In the genomic region with DNA sequence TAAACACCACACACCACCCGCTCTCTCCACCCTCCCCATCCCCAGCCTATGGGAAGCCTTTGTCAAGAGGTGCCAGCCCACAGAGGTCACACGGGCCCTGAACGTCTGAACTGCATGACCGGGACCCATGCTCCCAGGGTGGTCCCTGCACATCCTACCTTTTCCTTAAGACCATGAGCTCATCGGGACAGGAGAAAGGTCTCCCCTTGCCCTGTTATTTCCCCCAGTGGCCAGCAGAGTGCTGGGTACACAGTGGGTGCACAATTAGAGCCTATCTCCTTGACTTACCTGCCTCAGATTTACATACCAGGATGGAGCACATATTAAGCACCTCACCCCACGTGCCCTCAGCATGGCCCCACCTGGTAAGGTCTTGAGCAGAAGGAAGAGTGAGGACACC, we compare ENCODE assay signal across 25 cellular contexts. TPM values are rescaled to one million over a fixed set of nuclear protein-coding genes. Genes with fewer than 3 reads are reported as not detected.
"Had no signal": no experiment of that assay in that cellular context is flagged by ENCODE, and none has a peak within 500 bp of the region (broad histone marks: within the 10 kb centered on the region; RNA-seq: fewer than 3 reads in every experiment).

No MANE protein-coding gene starts in this region.

- H3K9me3 ChIP-seq: adrenal gland had no signal

- H3K36me3 ChIP-seq: adrenal gland had no signal

- ATAC-seq: activated T-helper 17 cell treated with anti-CD3 and anti-CD28 coated beads, Interleukin-2, amount 50 U/mL, for 72 hours; T-helper 17 cell had no signal

- DNase-seq: activated B cell treated with CpG ODN at 0.5 μM for 24 hours; activated CD4-positive, alpha-beta memory T cell treated with anti-CD3 and anti-CD28 coated beads for 36 hours; activated CD4-positive, alpha-beta T cell treated with anti-CD3 and anti-CD28 coated beads for 1 hour; activated CD4-positive, alpha-beta T cell treated with anti-CD3 and anti-CD28 coated beads, Interleukin-2, amount 10 ng/mL, durations not matched to agents 24 days and 14 days; activated CD8-positive, alpha-beta memory T cell treated with anti-CD3 and anti-CD28 coated beads for 24 hours; activated gamma-delta T cell; activated naive CD4-positive, alpha-beta T cell treated with anti-CD3 and anti-CD28 coated beads for 36 hours; activated naive CD8-positive, alpha-beta T cell treated with anti-CD3 and anti-CD28 coated beads, Interleukin-2, amount 10 ng/mL, durations not matched to agents 7 days and 5 days; activated T-cell treated with anti-CD3 and anti-CD28 coated beads, Interleukin-2, amount 50 U/mL, for 48 hours; adrenal gland; anterior cingulate cortex; cerebellar nuclear complex; NCI-H1048; NCI-H1930; NCI-H2171 treated with DMSO at 0.1 percent for 48 hours; NCI-H226; NCI-H526; NCI-H82; SIG-M5; T-helper 17 cell; T-helper 9 cell had no signal

- H3K4me3 ChIP-seq: adrenal gland had no signal

- H3K27ac ChIP-seq: adrenal gland had no signal

RNA-seq across cellular contexts. Expression of gene ACTA1, which starts 30.9 kb away (rescaled TPM):
- total RNA-seq: activated CD4-positive, alpha-beta memory T cell treated with anti-CD3 and anti-CD28 coated beads for 36 hours; activated CD4-positive, alpha-beta T cell treated with anti-CD3 and anti-CD28 coated beads, Interleukin-2, amount 10 ng/mL, durations not matched to agents 24 days and 14 days; activated naive CD4-positive, alpha-beta T cell treated with anti-CD3 and anti-CD28 coated beads for 36 hours; activated naive CD8-positive, alpha-beta T cell treated with anti-CD3 and anti-CD28 coated beads, Interleukin-2, amount 10 ng/mL, durations not matched to agents 7 days and 5 days; activated T-helper 17 cell treated with anti-CD3 and anti-CD28 coated beads, Interleukin-2, amount 50 U/mL, for 72 hours; NCI-H460; OCI-LY7; RPMI7951; T-helper 17 cell had no signal
